In the genomic region with DNA sequence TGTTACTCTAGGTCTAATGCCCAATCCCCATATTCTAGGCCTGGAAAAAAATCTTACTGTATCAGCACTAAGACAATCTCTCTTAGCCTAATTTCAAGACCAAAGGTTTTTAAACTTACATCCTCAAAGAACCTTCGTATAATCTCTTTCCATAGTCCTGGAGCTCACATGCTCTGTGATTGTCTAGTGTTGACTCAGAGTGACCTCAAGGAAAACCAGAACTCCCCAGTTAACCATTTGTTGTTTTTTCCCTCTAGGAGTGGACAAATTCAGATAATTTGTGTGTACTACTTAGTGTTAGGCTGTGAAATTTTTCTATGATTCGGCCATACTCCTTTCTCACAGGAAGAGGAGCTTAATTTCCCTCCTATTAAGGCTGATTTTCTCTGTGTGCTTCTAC, we compare ENCODE assay signal across 20 cellular contexts.
"Had no signal": no experiment of that assay in that cellular context is flagged by ENCODE, and none has a peak within 500 bp of the region (broad histone marks: within the 10 kb centered on the region; RNA-seq: fewer than 3 reads in every experiment).

No MANE protein-coding gene starts in this region.

- H3K4me3 ChIP-seq: prostate gland, skin epidermis, transverse colon, uterus had no signal

- H3K27me3 ChIP-seq: transverse colon, uterus had no signal

- H3K4me1 ChIP-seq: prostate gland, transverse colon, uterus had no signal

- H3K9me3 ChIP-seq: prostate gland, transverse colon, uterus had no signal

- H3K27ac ChIP-seq: prostate gland, skin epidermis, transverse colon, uterus had no signal

- H3K36me3 ChIP-seq: prostate gland, transverse colon, uterus had no signal

- ATAC-seq: activated CD4-positive, alpha-beta T cell treated with anti-CD3 and anti-CD28 coated beads for 36 hours; effector memory CD8-positive, alpha-beta T cell; left ventricle myocardium superior; naive thymus-derived CD8-positive, alpha-beta T cell; right cardiac atrium; stimulated activated naive CD8-positive, alpha-beta T cell treated with anti-CD3 and anti-CD28 coated beads, Interleukin-15, Interleukin-2, amounts not matched to agents 100 U/mL and 50 U/mL, for 24 hours; T-helper 17 cell; WTC11 had no signal

- DNase-seq: activated CD4-positive, alpha-beta memory T cell treated with anti-CD3 and anti-CD28 coated beads for 36 hours; activated CD4-positive, alpha-beta T cell treated with anti-CD3 and anti-CD28 coated beads for 36 hours; activated T-cell treated with anti-CD3 and anti-CD28 coated beads for 4 hours; amniotic stem cell; caudate nucleus; effector memory CD8-positive, alpha-beta T cell; foreskin melanocyte; head of caudate nucleus; left ventricle myocardium superior; mesenchymal stem cell; naive thymus-derived CD8-positive, alpha-beta T cell; right cardiac atrium; stimulated activated naive CD8-positive, alpha-beta T cell treated with anti-CD3 and anti-CD28 coated beads, Interleukin-15, Interleukin-2, amounts not matched to agents 100 U/mL and 50 U/mL, for 24 hours; substantia nigra; T-helper 17 cell; transverse colon; uterus had no signal
